Comparison of ENCODE assay signal across 23 cellular contexts in genomic region chr20:62968378-62969178, GRCh38. TPM values are rescaled to one million over a fixed set of nuclear protein-coding genes. Genes with fewer than 3 reads are reported as not detected.
A peak's percentile ranks its signal among the peaks of the same experiment; 100 is the strongest.
DNase-seq lines count a peak whose midpoint lies in the region; ATAC-seq, FAIRE-seq and TF ChIP-seq lines count a peak whose summit lies in the region.
"Had no signal": no experiment of that assay in that cellular context is flagged by ENCODE, and none has a peak within 500 bp of the region (broad histone marks: within the 10 kb centered on the region; RNA-seq: fewer than 3 reads in every experiment).

No MANE protein-coding gene starts in this region.

- H2AK5ac ChIP-seq in H1 (ENCODE audit: low read depth, low read length), result no peak overlapping the region

- no peak overlapping the region for H2BK20ac ChIP-seq in H1 (ENCODE audit: low read length)

- peak; percentile 28 for TF ChIP-seq POLR2A in GM18505 (IDR thresholded peaks at IDR 0.05; ENCODE audit: borderline replicate concordance, extremely low read depth, insufficient read depth, insufficient read length)
- no peak for TF ChIP-seq POLR2A in H1 (IDR thresholded peaks at IDR 0.05; ENCODE audit: control extremely low read depth in 1 of 2, low read depth in 2 of 2, low read length in 2 of 2)
- TF ChIP-seq POLR2A in right lobe of liver (IDR thresholded peaks at IDR 0.05), result no peak

- no peak overlapping the region for H4K5ac ChIP-seq in H1 (ENCODE audit: insufficient read length, low read depth, low read length)

- H2BK15ac ChIP-seq in H1 (ENCODE audit: low read length), result no peak overlapping the region

- H3K9me2 ChIP-seq in Karpas-422 (replicated peaks; ENCODE audit: insufficient read depth, low read length), result no peaks in the 10 kb centered on the region

- intact Hi-C loops in right lobe of liver (cut with DNase I), result loop anchor here in 1 of 2 donors (10.0 kb wide), 1 partner anchor 64 kb away; no protein-coding TSS in a partner anchor

- DNase-seq in Karpas-422, result peak; percentile 52
- no peak for DNase-seq in H1 (ENCODE audit: low read depth in 1 of 2, low spot score in 2 of 2)
- DNase-seq in right lobe of liver, result no peak
- DNase-seq in ecto neural progenitor cell (ENCODE audit: low spot score), result no peak
- DNase-seq in activated CD4-positive, alpha-beta T cell treated with anti-CD3 and anti-CD28 coated beads, Interleukin-2, amount 10 ng/mL, durations not matched to agents 7 days and 5 days, result no peak
- DNase-seq in activated CD4-positive, alpha-beta T cell treated with anti-CD3 and anti-CD28 coated beads, Interleukin-2, amount 50 U/mL, for 48 hours, result no peak
- DNase-seq in NCI-H510A (lab: John Stamatoyannopoulos, UW), result no peak
- DNase-seq: BE2C; Caco-2; CD8-positive, alpha-beta T cell; DND-41; GDM1; HFFc6; IMR-90; KBM-7 had no signal

- no peak for TF ChIP-seq CTCF in H1 (IDR thresholded peaks at IDR 0.05; ENCODE audit: control extremely low read depth in 1 of 3, insufficient read depth in 1 of 3, low read depth in 1 of 3, low read length in 3 of 3)
- peak in 1 of 4 donors; percentile 6 for TF ChIP-seq CTCF in right lobe of liver (IDR thresholded peaks at IDR 0.05)

- H3K79me2 ChIP-seq in Karpas-422 (ENCODE audit: low read length), result no peaks in the 10 kb centered on the region
- no peaks in the 10 kb centered on the region for H3K79me2 ChIP-seq in H1 (ENCODE audit: control insufficient read depth in 1 of 2, insufficient read depth in 2 of 2, low read length in 2 of 2)

- no peak overlapping the region for H3K23ac ChIP-seq in H1 (ENCODE audit: insufficient read length)

- H4K20me1 ChIP-seq in Karpas-422 (ENCODE audit: insufficient read depth, low read depth, low read length) (no peaks in the 10 kb centered on the region; the same call in 1 of the 2 replicates), H1 (replicated peaks in 1 of 2; ENCODE audit: control insufficient read depth in 1 of 2, insufficient read depth in 2 of 2, low read length in 2 of 2) (peaks cover 0 to 9% of the 10 kb centered on the region in 2 experiments)

- no peaks in the 10 kb centered on the region for H3K36me3 Mint-ChIP-seq in activated CD4-positive, alpha-beta T cell treated with anti-CD3 and anti-CD28 coated beads, Interleukin-2, amount 10 ng/mL, durations not matched to agents 7 days and 5 days (ENCODE audit: low read depth)

- POLR2A ChIA-PET in H1 (lab: Charles Lee; ENCODE audit: partially characterized antibody), result interaction anchor here (1.3 to 3.4 kb wide), 6 partner anchors 9 to 93 kb away, joined by 3 to 13 read pairs (median 3); partner anchors contain the start of gene GID8
- POLR2A ChIA-PET in activated CD4-positive, alpha-beta T cell treated with anti-CD3 and anti-CD28 coated beads, Interleukin-2, amount 10 ng/mL, durations not matched to agents 7 days and 5 days (lab: Charles Lee), result no interaction called here

- H3K4me3 Mint-ChIP-seq in activated CD4-positive, alpha-beta T cell treated with anti-CD3 and anti-CD28 coated beads, Interleukin-2, amount 10 ng/mL, durations not matched to agents 7 days and 5 days, result no peak overlapping the region
- H3K4me3 Mint-ChIP-seq: CD8-positive, alpha-beta T cell; GM23338; HFFc6 had no signal

- H4K91ac ChIP-seq in H1 (replicated peaks; ENCODE audit: insufficient read length, low read length), result no peak overlapping the region

- 0 out of 2 replicates have a peak, but pooled peaks cover 4% of the 10 kb centered on the region for H3K36me3 ChIP-seq in Karpas-422 (ENCODE audit: insufficient read depth, low read length)
- peaks cover 0 to 3% (median 0%) of the 10 kb centered on the region in 4 experiments; a peak in 3 of 8 replicates for H3K36me3 ChIP-seq in H1 (ENCODE audit: control insufficient read depth in 2 of 4, insufficient read depth in 4 of 4, low read length in 3 of 4)
- H3K36me3 ChIP-seq in right lobe of liver, result peaks cover 0 to 16% (median 6%) of the 10 kb centered on the region in 4 donors
- H3K36me3 ChIP-seq: BE2C, HAP-1 had no signal

- no peak overlapping the region; the same call in 1 of the 2 replicates for H2BK5ac ChIP-seq in H1 (ENCODE audit: low read depth, low read length)

- H3K4me3 ChIP-seq in Karpas-422 (ENCODE audit: low read length), result no peak overlapping the region
- no peak overlapping the region for H3K4me3 ChIP-seq in H1 (ENCODE audit: extremely low read depth in 1 of 4, insufficient read depth in 2 of 4, low read depth in 3 of 4, low read length in 4 of 4)
- no peak overlapping the region for H3K4me3 ChIP-seq in right lobe of liver
- H3K4me3 ChIP-seq: A549, GM23338, HAP-1 had no signal

- H3K27me3 ChIP-seq in Karpas-422 (ENCODE audit: low read length) (no peaks in the 10 kb centered on the region), H1 (replicated peaks in 1 of 4; ENCODE audit: control insufficient read depth in 3 of 4, extremely low read depth in 1 of 4, insufficient read depth in 3 of 4, low read length in 3 of 4) (peaks cover 8 to 16% (median 13%) of the 10 kb centered on the region in 4 experiments), right lobe of liver (peaks cover 0 to 10% of the 10 kb centered on the region in 2 donors)

- H3K4ac ChIP-seq in H1 (replicated peaks; ENCODE audit: insufficient read length, low read depth, low read length), result no peak overlapping the region

- WGBS in H1 (ENCODE audit: extremely low coverage in 1 of 2, insufficient coverage in 1 of 2, insufficient read length in 1 of 2, insufficient replicate concordance in 2 of 2, low coverage in 1 of 2, low lambda C conversion rate in 2 of 2, missing lambda C conversion rate in 1 of 2), 2 experiments, result 86% methylated on average over 21 of the region's 21 CpGs; no CpG with 5 or more reads in 1 of the 2 experiments
- 35% methylated on average over 14 of the region's 21 CpGs for WGBS in right lobe of liver (ENCODE audit: insufficient coverage, low coverage, low lambda C conversion rate, missing lambda C conversion rate)

- H3K9me3 ChIP-seq in Karpas-422 (ENCODE audit: low read length) (no peaks in the 10 kb centered on the region), H1 (ENCODE audit: insufficient read depth in 2 of 2, low read depth in 1 of 2, low read length in 1 of 2) (no peaks in the 10 kb centered on the region), right lobe of liver (no peaks in the 10 kb centered on the region)
- H3K9me3 ChIP-seq: A549, BE2C, Caco-2, HAP-1 had no signal

- H3K79me1 ChIP-seq in H1 (ENCODE audit: low read depth, low read length), result no peaks in the 10 kb centered on the region

- no peak overlapping the region for H2BK120ac ChIP-seq in H1 (replicated peaks; ENCODE audit: low read depth, low read length)

- peaks cover 13% of the 10 kb centered on the region; the same call in 1 of the 2 replicates for H3K23me2 ChIP-seq in H1 (ENCODE audit: low read depth, low read length)

- no peaks in the 10 kb centered on the region for H3K9me3 Mint-ChIP-seq in activated CD4-positive, alpha-beta T cell treated with anti-CD3 and anti-CD28 coated beads, Interleukin-2, amount 10 ng/mL, durations not matched to agents 7 days and 5 days
- H3K9me3 Mint-ChIP-seq: CD8-positive, alpha-beta T cell; GM23338; HFFc6 had no signal

- H2AFZ ChIP-seq in Karpas-422 (ENCODE audit: low read length), result no peak overlapping the region
- H2AFZ ChIP-seq in H1 (ENCODE audit: low read length), result no peak overlapping the region
- H2AFZ ChIP-seq: GM23338 had no signal

- no peak overlapping the region for H3K14ac ChIP-seq in H1 (ENCODE audit: insufficient read length)

- H3K9ac ChIP-seq in Karpas-422 (ENCODE audit: low read length) (no peak overlapping the region), H1 (replicated peaks in 1 of 4; ENCODE audit: extremely low read depth in 1 of 4, low read depth in 3 of 4, low read length in 3 of 4) (no peak overlapping the region)

- no peak overlapping the region for H2BK12ac ChIP-seq in H1 (ENCODE audit: low read depth, low read length)

- H3K4me1 Mint-ChIP-seq in activated CD4-positive, alpha-beta T cell treated with anti-CD3 and anti-CD28 coated beads, Interleukin-2, amount 10 ng/mL, durations not matched to agents 7 days and 5 days, result peaks cover 13% of the 10 kb centered on the region

- no peak overlapping the region for H3K27ac ChIP-seq in Karpas-422 (ENCODE audit: low read length)
- H3K27ac ChIP-seq in H1 (ENCODE audit: low read depth, low read length), result no peak overlapping the region
- H3K27ac ChIP-seq in right lobe of liver, result peak overlapping the region in 1 of 3 donors; percentile 30
- H3K27ac ChIP-seq: A549, HL-60 had no signal

- CTCF ChIA-PET in H1 (lab: Charles Lee; ENCODE audit: partially characterized antibody), result interaction anchor here (1.1 to 8.1 kb wide), 8 partner anchors 14 to 67 kb away, joined by 3 to 53 read pairs (median 4); partner anchors contain the start of gene BHLHE23
- CTCF ChIA-PET in activated CD4-positive, alpha-beta T cell treated with anti-CD3 and anti-CD28 coated beads, Interleukin-2, amount 10 ng/mL, durations not matched to agents 7 days and 5 days (lab: Charles Lee), result interaction anchor here (1.6 kb wide), 1 partner anchor 9 kb away, joined by 3 read pairs; no protein-coding TSS in a partner anchor

- no peak for TF ChIP-seq RAD21 in H1 (IDR thresholded peaks at IDR 0.05 in 1 of 2, conservative IDR thresholded peaks at IDR 0.05 in 1 of 2; ENCODE audit: low read depth in 2 of 2, low read length in 2 of 2)

- no peak for TF ChIP-seq EP300 in H1 (IDR thresholded peaks at IDR 0.05; ENCODE audit: borderline replicate concordance in 1 of 2, low read depth in 2 of 2, low read length in 2 of 2)

- FAIRE-seq in H1 (lab: Jason Lieb, UNC), result no peak
- FAIRE-seq: A549, GM18507 had no signal

- H3K56ac ChIP-seq in H1 (replicated peaks; ENCODE audit: insufficient read length, low read depth, low read length), result no peak overlapping the region

- H3K27ac Mint-ChIP-seq in activated CD4-positive, alpha-beta T cell treated with anti-CD3 and anti-CD28 coated beads, Interleukin-2, amount 10 ng/mL, durations not matched to agents 7 days and 5 days, result no peak overlapping the region
- H3K27ac Mint-ChIP-seq: CD14-positive monocyte; CD8-positive, alpha-beta T cell; GM23338; HFFc6 had no signal

- H3K27me3 Mint-ChIP-seq in activated CD4-positive, alpha-beta T cell treated with anti-CD3 and anti-CD28 coated beads, Interleukin-2, amount 10 ng/mL, durations not matched to agents 7 days and 5 days, result peaks cover 19% of the 10 kb centered on the region

- H3K18ac ChIP-seq in H1 (ENCODE audit: extremely low read depth, low read length), result peak overlapping the region; percentile 60; the same call in 1 of the 2 replicates

- no peak for ATAC-seq in GM18505 (IDR thresholded peaks at IDR 0.05; ENCODE audit: unreplicated experiment)
- ATAC-seq in right lobe of liver, result peak; percentile 6 to 25 (median 18)
- ATAC-seq: A549; CD8-positive, alpha-beta T cell; GM23338 had no signal

- H3K4me2 ChIP-seq in Karpas-422 (ENCODE audit: low read depth, low read length, poor library complexity, severe bottlenecking) (no peak overlapping the region), H1 (ENCODE audit: insufficient read depth in 1 of 2, low read depth in 2 of 2, low read length in 2 of 2) (no peak overlapping the region)
- H3K4me2 ChIP-seq: A549, GM23338 had no signal

- H4K8ac ChIP-seq in H1 (ENCODE audit: extremely low read depth, insufficient read depth, low read length), result peak overlapping the region; percentile 81

- H3K4me1 ChIP-seq in Karpas-422 (ENCODE audit: low read length) (peaks cover 4% of the 10 kb centered on the region), H1 (replicated peaks in 1 of 4; ENCODE audit: control insufficient read depth in 3 of 4, insufficient read depth in 4 of 4, low read length in 3 of 4) (peaks cover 0 to 11% (median 5%) of the 10 kb centered on the region in 4 experiments; a peak in 5 of 7 replicates), right lobe of liver (peaks cover 0 to 5% (median 2%) of the 10 kb centered on the region in 4 donors)
- H3K4me1 ChIP-seq: BE2C, HAP-1 had no signal

RNA-seq across cellular contexts. Expression of gene SLC17A9, which starts 16.1 kb away (rescaled TPM):
- total RNA-seq in Karpas-422 (2014; rRNA removed; shearing (Covaris generic); ENCODE audit: low replicate concordance), result 15.9 and 22.1 TPM in 2 replicates
- total RNA-seq in H1 (2021; fragmentation: NEBNext Ultra II Directional; extraction: Animal tissue kit (Norgen Biotek cat#: 25700)), result 31.1 and 35.2 TPM in 2 replicates
- 23.5 and 39.6 TPM in 2 replicates for polyA plus RNA-seq in H1 (2011; rRNA removed)
- 26.0 TPM for polyA plus RNA-seq in H1 (2011; cell fraction: cytosol; rRNA removed)
- 178 TPM for polyA plus RNA-seq in H1 (2011; cell fraction: nucleus; rRNA removed)
- 15.9 to 29.2 TPM (median 25.3 TPM) in 4 replicates for polyA plus RNA-seq in H1 (2012, experiment 1 of 2)
- 17.4 TPM for polyA plus RNA-seq in H1 (2012, experiment 2 of 2)
- polyA plus RNA-seq in H1 (2013, experiment 1 of 2), result 44.3 TPM
- 44.7 TPM for polyA plus RNA-seq in H1 (2013, experiment 2 of 2)
- 6.0 and 6.5 TPM in 2 replicates for polyA minus RNA-seq in H1 (2011; rRNA and poly(A)+ RNA removed)
- polyA minus RNA-seq in H1 (2011; cell fraction: cytosol; rRNA and poly(A)+ RNA removed), result 10.4 TPM
- polyA minus RNA-seq in H1 (2011; cell fraction: nucleus; rRNA and poly(A)+ RNA removed), result 14.7 TPM
- total RNA-seq in right lobe of liver, result 10 to 100 TPM; 29.8 to 99.4 (median 54.1) TPM
- total RNA-seq in activated CD4-positive, alpha-beta T cell treated with anti-CD3 and anti-CD28 coated beads, Interleukin-2, amount 10 ng/mL, durations not matched to agents 7 days and 5 days, result 10 to 100 TPM; 11.6 to 12.6 TPM

RNA-seq across cellular contexts. Expression of gene GID8, which starts 30.6 kb away (rescaled TPM):
- 31.3 and 48.2 TPM in 2 replicates for total RNA-seq in Karpas-422 (2014; rRNA removed; shearing (Covaris generic); ENCODE audit: low replicate concordance)
- total RNA-seq in H1 (2021; fragmentation: NEBNext Ultra II Directional; extraction: Animal tissue kit (Norgen Biotek cat#: 25700)), result 72.9 and 73.1 TPM in 2 replicates
- polyA plus RNA-seq in H1 (2011; rRNA removed), result 39.7 and 40.7 TPM in 2 replicates
- polyA plus RNA-seq in H1 (2011; cell fraction: cytosol; rRNA removed), result 44.1 TPM
- polyA plus RNA-seq in H1 (2011; cell fraction: nucleus; rRNA removed), result 33.3 TPM
- 43.9 to 48.5 TPM (median 46.8 TPM) in 4 replicates for polyA plus RNA-seq in H1 (2012, experiment 1 of 2)
- polyA plus RNA-seq in H1 (2012, experiment 2 of 2), result 28.5 TPM
- polyA plus RNA-seq in H1 (2013, experiment 1 of 2), result 46.0 TPM
- polyA plus RNA-seq in H1 (2013, experiment 2 of 2), result 45.2 TPM
- polyA minus RNA-seq in H1 (2011; rRNA and poly(A)+ RNA removed), result 51.3 and 52.9 TPM in 2 replicates
- 29.9 TPM for polyA minus RNA-seq in H1 (2011; cell fraction: cytosol; rRNA and poly(A)+ RNA removed)
- 23.9 TPM for polyA minus RNA-seq in H1 (2011; cell fraction: nucleus; rRNA and poly(A)+ RNA removed)
- total RNA-seq in right lobe of liver, result 10 to 100 TPM; 12.6 to 18.9 (median 15.1) TPM
- total RNA-seq in activated CD4-positive, alpha-beta T cell treated with anti-CD3 and anti-CD28 coated beads, Interleukin-2, amount 10 ng/mL, durations not matched to agents 7 days and 5 days, result 10 to 100 TPM; 32.5 to 35.1 TPM

RNA-seq across cellular contexts. Expression of gene BHLHE23, which starts 38.2 kb away (rescaled TPM):
- not detected in 2 replicates for total RNA-seq in Karpas-422 (2014; rRNA removed; shearing (Covaris generic); ENCODE audit: low replicate concordance)
- 0.38 and 0.47 TPM in 2 replicates for total RNA-seq in H1 (2021; fragmentation: NEBNext Ultra II Directional; extraction: Animal tissue kit (Norgen Biotek cat#: 25700))
- 0.36 TPM in 1 of 2 replicates, not detected in the other for polyA plus RNA-seq in H1 (2011; rRNA removed)
- polyA plus RNA-seq in H1 (2011; cell fraction: cytosol; rRNA removed), result 0.14 TPM
- polyA plus RNA-seq in H1 (2011; cell fraction: nucleus; rRNA removed), result 0.13 TPM
- not detected in 4 replicates for polyA plus RNA-seq in H1 (2012, experiment 1 of 2)
- polyA plus RNA-seq in H1 (2012, experiment 2 of 2), result not detected
- 0.04 TPM for polyA plus RNA-seq in H1 (2013, experiment 1 of 2)
- 0.09 TPM for polyA plus RNA-seq in H1 (2013, experiment 2 of 2)
- not detected in 2 replicates for polyA minus RNA-seq in H1 (2011; rRNA and poly(A)+ RNA removed)
- 1.0 TPM for polyA minus RNA-seq in H1 (2011; cell fraction: cytosol; rRNA and poly(A)+ RNA removed)
- 0.80 TPM for polyA minus RNA-seq in H1 (2011; cell fraction: nucleus; rRNA and poly(A)+ RNA removed)
- total RNA-seq in right lobe of liver, result not detected
- total RNA-seq in activated CD4-positive, alpha-beta T cell treated with anti-CD3 and anti-CD28 coated beads, Interleukin-2, amount 10 ng/mL, durations not matched to agents 7 days and 5 days, result not detected
- total RNA-seq: HFFc6, IMR-90 had no signal
- polyA plus RNA-seq: A549, AG04450, CD14-positive monocyte, IMR-90 had no signal

RNA-seq across cellular contexts. Expression of gene DIDO1, which starts 42.3 kb away (rescaled TPM):
- total RNA-seq in Karpas-422 (2014; rRNA removed; shearing (Covaris generic); ENCODE audit: low replicate concordance), result 35.4 and 43.4 TPM in 2 replicates
- 82.8 and 83.2 TPM in 2 replicates for total RNA-seq in H1 (2021; fragmentation: NEBNext Ultra II Directional; extraction: Animal tissue kit (Norgen Biotek cat#: 25700))
- 53.6 and 58.8 TPM in 2 replicates for polyA plus RNA-seq in H1 (2011; rRNA removed)
- 66.3 TPM for polyA plus RNA-seq in H1 (2011; cell fraction: cytosol; rRNA removed)
- 116 TPM for polyA plus RNA-seq in H1 (2011; cell fraction: nucleus; rRNA removed)
- 47.3 to 53.1 TPM (median 49.3 TPM) in 4 replicates for polyA plus RNA-seq in H1 (2012, experiment 1 of 2)
- polyA plus RNA-seq in H1 (2012, experiment 2 of 2), result 13.9 TPM
- polyA plus RNA-seq in H1 (2013, experiment 1 of 2), result 63.3 TPM
- polyA plus RNA-seq in H1 (2013, experiment 2 of 2), result 61.2 TPM
- 46.3 and 51.4 TPM in 2 replicates for polyA minus RNA-seq in H1 (2011; rRNA and poly(A)+ RNA removed)
- polyA minus RNA-seq in H1 (2011; cell fraction: cytosol; rRNA and poly(A)+ RNA removed), result 31.8 TPM
- 65.1 TPM for polyA minus RNA-seq in H1 (2011; cell fraction: nucleus; rRNA and poly(A)+ RNA removed)
- total RNA-seq in right lobe of liver, result 10 to 100 TPM; 18.3 to 28.1 (median 21.1) TPM
- 10 to 100 TPM; 78.3 to 79.4 TPM for total RNA-seq in activated CD4-positive, alpha-beta T cell treated with anti-CD3 and anti-CD28 coated beads, Interleukin-2, amount 10 ng/mL, durations not matched to agents 7 days and 5 days
